15 cellular contexts compared by ENCODE assay signal in the genomic region with DNA sequence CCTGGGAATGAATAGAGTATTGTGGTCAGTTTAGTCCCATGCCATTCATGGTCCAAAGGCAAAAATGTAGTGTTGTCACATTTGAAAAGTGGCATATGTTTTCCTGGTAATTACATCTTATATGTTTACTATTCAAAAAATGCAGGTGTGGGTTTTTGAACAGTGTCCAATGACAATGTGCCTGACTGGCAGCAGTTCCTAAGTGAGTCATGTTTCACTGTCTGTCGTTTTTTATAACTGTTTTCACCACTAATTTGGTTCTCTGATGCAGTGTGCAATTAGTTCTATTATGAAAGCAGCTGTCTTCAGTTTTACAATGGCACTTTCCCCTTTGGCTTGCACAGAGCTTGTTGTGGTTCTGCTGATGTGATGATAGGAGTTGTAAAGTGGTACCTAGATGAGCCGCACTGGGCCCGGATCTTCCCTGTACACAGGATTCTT.
A peak's percentile ranks its signal among the peaks of the same experiment; 100 is the strongest.
DNase-seq lines count a peak whose midpoint lies in the region; TF ChIP-seq lines count a peak whose summit lies in the region.
"Had no signal": no experiment of that assay in that cellular context is flagged by ENCODE, and none has a peak within 500 bp of the region (broad histone marks: within the 10 kb centered on the region; RNA-seq: fewer than 3 reads in every experiment).

No MANE protein-coding gene starts in this region.

- no peak overlapping the region for H3K4me3 Mint-ChIP-seq in nephron progenitor cell
- H3K4me3 Mint-ChIP-seq in type B pancreatic cell: no peak overlapping the region
- H3K4me3 Mint-ChIP-seq: activated T-helper 17 cell treated with anti-CD3 and anti-CD28 coated beads, Interleukin-2, amount 50 U/mL, for 72 hours; CD4-positive, CD25-positive, alpha-beta regulatory T cell; endodermal cell; naive B cell had no signal

- H3K9me3 Mint-ChIP-seq in nephron progenitor cell (peaks cover 6% of the 10 kb centered on the region), type B pancreatic cell (no peaks in the 10 kb centered on the region)
- H3K9me3 Mint-ChIP-seq: endodermal cell had no signal

- H3K9me3 ChIP-seq in tibial artery: no peaks in the 10 kb centered on the region

- H3K27ac Mint-ChIP-seq in nephron progenitor cell (no peak overlapping the region), type B pancreatic cell (no peak overlapping the region)
- H3K27ac Mint-ChIP-seq: activated T-helper 17 cell treated with anti-CD3 and anti-CD28 coated beads, Interleukin-2, amount 50 U/mL, for 72 hours; CD4-positive, CD25-positive, alpha-beta regulatory T cell; endodermal cell; naive B cell had no signal

- no peaks in the 10 kb centered on the region for H3K27me3 ChIP-seq in tibial artery

- H3K4me1 Mint-ChIP-seq in nephron progenitor cell: no peaks in the 10 kb centered on the region
- no peaks in the 10 kb centered on the region for H3K4me1 Mint-ChIP-seq in type B pancreatic cell (ENCODE audit: unreplicated experiment)
- H3K4me1 Mint-ChIP-seq: activated T-helper 17 cell treated with anti-CD3 and anti-CD28 coated beads, Interleukin-2, amount 50 U/mL, for 72 hours; CD4-positive, CD25-positive, alpha-beta regulatory T cell; endodermal cell; naive B cell had no signal

- intact Hi-C loops in tibial artery (cut with DNase I; ENCODE audit: low total_unique reads): no loop called here

- no peaks in the 10 kb centered on the region for H3K36me3 ChIP-seq in tibial artery

- no peaks in the 10 kb centered on the region for H3K36me3 Mint-ChIP-seq in nephron progenitor cell (ENCODE audit: low read depth)
- H3K36me3 Mint-ChIP-seq in type B pancreatic cell: no peaks in the 10 kb centered on the region
- H3K36me3 Mint-ChIP-seq: CD4-positive, CD25-positive, alpha-beta regulatory T cell; naive B cell had no signal

- H3K27me3 Mint-ChIP-seq in nephron progenitor cell (ENCODE audit: low read depth, poor library complexity) (peaks cover 3% of the 10 kb centered on the region), type B pancreatic cell (no peaks in the 10 kb centered on the region)
- H3K27me3 Mint-ChIP-seq: naive B cell had no signal

- no peak for TF ChIP-seq CTCF in nephron progenitor cell (IDR thresholded peaks at IDR 0.05)
- TF ChIP-seq CTCF in type B pancreatic cell (conservative IDR thresholded peaks at IDR 0.05): no peak
- no peak for TF ChIP-seq CTCF in tibial artery (IDR thresholded peaks at IDR 0.05)

- DNase-seq in Daoy (ENCODE audit: low read depth) (peak; percentile 13), NCI-H2081 treated with DMSO at 0.1 percent for 48 hours (lab: John Stamatoyannopoulos, UW) (peak; percentile 99), NOMO-1 treated with DMSO at 0.1 percent for 48 hours (lab: John Stamatoyannopoulos, UW; ENCODE audit: unreplicated experiment) (peak; percentile 79), left kidney (ENCODE audit: low read depth, low spot score) (peak; percentile 2), nephron progenitor cell (no peak), type B pancreatic cell (ENCODE audit: extremely low spot score, unreplicated experiment) (no peak), CD1c-positive myeloid dendritic cell (ENCODE audit: extremely low spot score) (no peak), tibial artery (no peak)
- DNase-seq: activated CD4-positive, alpha-beta T cell treated with anti-CD3 and anti-CD28 coated beads, Interleukin-2, amount 50 U/mL, for 1 hour; CD4-positive, CD25-positive, alpha-beta regulatory T cell; endodermal cell; Karpas-422; kidney glomerular epithelial cell; naive B cell had no signal

- H3K27ac ChIP-seq in tibial artery: no peak overlapping the region

- no peaks in the 10 kb centered on the region for H3K4me1 ChIP-seq in tibial artery

- H3K4me3 ChIP-seq in tibial artery: no peak overlapping the region

Comparison
In these comparisons a context has a peak if more than half of its experiments do, and no peak if none do; other contexts are left out.
1. DNase-seq: peak in Daoy (single experiment), NCI-H2081 treated with DMSO at 0.1 percent for 48 hours (single experiment), NOMO-1 treated with DMSO at 0.1 percent for 48 hours (single experiment) and left kidney (single experiment); none in nephron progenitor cell (single experiment), type B pancreatic cell (single experiment), CD1c-positive myeloid dendritic cell (single experiment) and tibial artery (0 of 2).